ENCODE assay signal across 8 cellular contexts in the genomic region with DNA sequence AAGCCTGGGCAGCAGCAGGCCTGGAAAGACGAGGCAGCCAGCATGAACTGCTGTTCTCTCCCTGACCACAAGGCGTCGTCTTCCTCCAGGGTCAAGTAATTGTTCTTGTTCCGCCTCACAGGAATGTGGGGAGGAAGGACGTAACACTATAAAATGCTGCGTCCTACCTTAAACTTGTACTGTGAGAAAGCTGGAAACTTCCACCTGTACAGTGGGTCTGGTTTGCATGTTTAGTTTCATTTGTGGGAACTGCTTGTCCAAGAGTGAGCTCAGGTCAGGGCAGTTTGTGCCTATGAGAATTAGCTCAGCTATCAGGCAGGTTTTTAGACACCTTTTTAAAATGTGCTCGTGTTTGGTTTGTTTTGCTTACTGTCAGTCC. TPM values are rescaled to one million over a fixed set of nuclear protein-coding genes. Genes with fewer than 3 reads are reported as not detected.
DNase-seq lines count a peak whose midpoint lies in the region; ATAC-seq and TF ChIP-seq lines count a peak whose summit lies in the region.

No MANE protein-coding gene starts in this region.

- no peak overlapping the region for H3K27ac Mint-ChIP-seq in activated naive CD4-positive, alpha-beta T cell treated with anti-CD3 and anti-CD28 coated beads, Interleukin-2, amount 10 ng/mL, durations not matched to agents 7 days and 5 days

- H3K9me3 Mint-ChIP-seq in activated naive CD4-positive, alpha-beta T cell treated with anti-CD3 and anti-CD28 coated beads, Interleukin-2, amount 10 ng/mL, durations not matched to agents 7 days and 5 days, result no peaks in the 10 kb centered on the region

- intact Hi-C loops in right cardiac atrium (cut with DNase I) (loop anchor here in 1 of 4 donors (10.0 kb wide), 1 partner anchor 231 kb away; no protein-coding TSS in a partner anchor), sciatic nerve (cut with DNase I) (no loop called here)

- H3K27me3 ChIP-seq in right cardiac atrium (ENCODE audit: control insufficient read depth, insufficient read depth), result no peaks in the 10 kb centered on the region

- DNase-seq in AG04449 (ENCODE audit: low read depth, low spot score) (no peak), GM10248 (ENCODE audit: extremely low spot score) (peak; percentile 23), HEK293T (ENCODE audit: extremely low spot score) (peak; percentile 77), NB4 (ENCODE audit: low read depth) (peak; percentile 73), right cardiac atrium (peak; percentile 49 to 86 (median 83)), sciatic nerve (ENCODE audit: low spot score) (peak; percentile 82)
- DNase-seq in activated naive CD4-positive, alpha-beta T cell treated with anti-CD3 and anti-CD28 coated beads, Interleukin-2, amount 10 ng/mL, durations not matched to agents 7 days and 5 days, result peak; percentile 40

- H3K4me3 Mint-ChIP-seq in activated naive CD4-positive, alpha-beta T cell treated with anti-CD3 and anti-CD28 coated beads, Interleukin-2, amount 10 ng/mL, durations not matched to agents 7 days and 5 days, result no peak overlapping the region

- WGBS in right cardiac atrium, result 44% methylated on average over 7 of the region's 7 CpGs

- CTCF ChIA-PET in AG04449 (lab: Yijun Ruan, JAX) (interaction anchor here (0.6 to 7.3 kb wide), 46 partner anchors 11 to 419 kb away, joined by 3 to 141 read pairs (median 6); a partner anchor contains a TSS), GM10248 (lab: Yijun Ruan, JAX) (interaction anchor here (0.7 to 6.0 kb wide), 40 partner anchors 8 to 406 kb away, joined by 3 to 56 read pairs (median 4); a partner anchor contains a TSS), HEK293T (lab: Yijun Ruan, JAX) (interaction anchor here (0.7 to 3.0 kb wide), 6 partner anchors 9 to 234 kb away, joined by 3 to 12 read pairs (median 4); no protein-coding TSS in a partner anchor)
- CTCF ChIA-PET in activated naive CD4-positive, alpha-beta T cell treated with anti-CD3 and anti-CD28 coated beads, Interleukin-2, amount 10 ng/mL, durations not matched to agents 7 days and 5 days (lab: Charles Lee), result interaction anchor here (0.7 to 3.6 kb wide), 11 partner anchors 9 to 419 kb away, joined by 3 to 17 read pairs (median 5); a partner anchor contains a TSS

- no peaks in the 10 kb centered on the region for H3K4me1 ChIP-seq in right cardiac atrium (ENCODE audit: control insufficient read depth, insufficient read depth, low read length)

- no peak overlapping the region for H3K4me3 ChIP-seq in AG04449 (ENCODE audit: low read depth, low read length)
- H3K4me3 ChIP-seq in NB4 (ENCODE audit: low read depth, low read length), result no peak overlapping the region
- H3K4me3 ChIP-seq in right cardiac atrium (ENCODE audit: low read length), result no peak overlapping the region

- TF ChIP-seq POLR2A in NB4 (IDR thresholded peaks at IDR 0.05; ENCODE audit: extremely low read depth, insufficient read length), result no peak

- H3K9me3 ChIP-seq in right cardiac atrium (ENCODE audit: control insufficient read depth, low read length), result no peaks in the 10 kb centered on the region

- H3K36me3 Mint-ChIP-seq in activated naive CD4-positive, alpha-beta T cell treated with anti-CD3 and anti-CD28 coated beads, Interleukin-2, amount 10 ng/mL, durations not matched to agents 7 days and 5 days, result peaks cover 22% of the 10 kb centered on the region

- no peaks in the 10 kb centered on the region for H3K4me1 Mint-ChIP-seq in activated naive CD4-positive, alpha-beta T cell treated with anti-CD3 and anti-CD28 coated beads, Interleukin-2, amount 10 ng/mL, durations not matched to agents 7 days and 5 days

- H3K27me3 Mint-ChIP-seq in activated naive CD4-positive, alpha-beta T cell treated with anti-CD3 and anti-CD28 coated beads, Interleukin-2, amount 10 ng/mL, durations not matched to agents 7 days and 5 days, result no peaks in the 10 kb centered on the region

- ATAC-seq in right cardiac atrium, result peak; percentile 76 to 79
- ATAC-seq in sciatic nerve, result peak; percentile 81
- no peak for ATAC-seq in GM18502 (IDR thresholded peaks at IDR 0.05; ENCODE audit: poor library complexity, unreplicated experiment)

- TF ChIP-seq CTCF in AG04449 (IDR thresholded peaks at IDR 0.05; ENCODE audit: insufficient read depth, low read length, missing control alignments), result peak; percentile 86
- peak; percentile 67 for TF ChIP-seq CTCF in GM10248 (IDR thresholded peaks at IDR 0.05; ENCODE audit: control extremely low read depth, extremely low read depth, low read depth, missing control alignments)
- peak; percentile 98 for TF ChIP-seq CTCF in NB4 (IDR thresholded peaks at IDR 0.05; ENCODE audit: low read depth, low read length)

- H3K27ac ChIP-seq in right cardiac atrium (ENCODE audit: low read length), result no peak overlapping the region

- POLR2A ChIA-PET in AG04449 (lab: Yijun Ruan, JAX) (interaction anchor here (0.7 kb wide), 1 partner anchor 217 kb away, joined by 3 read pairs; a partner anchor contains a TSS), GM10248 (lab: Yijun Ruan, JAX) (no interaction called here), HEK293T (lab: Yijun Ruan, JAX) (interaction anchor here (1.1 kb wide), 1 partner anchor 11 kb away, joined by 3 read pairs; no protein-coding TSS in a partner anchor)

TF ChIP-seq in HEK293T, 16 proteins besides CTCF, POLR2A, EP300 and RAD21:
- no peak for TF ChIP-seq LEF1 (IDR thresholded peaks at IDR 0.05; ENCODE audit: borderline replicate concordance)
- TF ChIP-seq ELF4 (IDR thresholded peaks at IDR 0.05), result no peak
- TF ChIP-seq ZNF384 (IDR thresholded peaks at IDR 0.05), result no peak
- TF ChIP-seq SP1 (IDR thresholded peaks at IDR 0.05), result no peak
- TF ChIP-seq SUZ12 (IDR thresholded peaks at IDR 0.05), result no peak
- TF ChIP-seq FOXM1 (IDR thresholded peaks at IDR 0.05; ENCODE audit: borderline replicate concordance), result no peak
- TF ChIP-seq L3MBTL2 (conservative IDR thresholded peaks at IDR 0.05), result no peak
- no peak for TF ChIP-seq FOXA1 (IDR thresholded peaks at IDR 0.05)
- TF ChIP-seq NFRKB (IDR thresholded peaks at IDR 0.05), result no peak
- TF ChIP-seq FOXK2 (IDR thresholded peaks at IDR 0.05), result no peak
- TF ChIP-seq ARNT (IDR thresholded peaks at IDR 0.05), result no peak
- no peak for TF ChIP-seq BHLHE40 (IDR thresholded peaks at IDR 0.05; ENCODE audit: borderline replicate concordance)
- TF ChIP-seq, protein P1, sequence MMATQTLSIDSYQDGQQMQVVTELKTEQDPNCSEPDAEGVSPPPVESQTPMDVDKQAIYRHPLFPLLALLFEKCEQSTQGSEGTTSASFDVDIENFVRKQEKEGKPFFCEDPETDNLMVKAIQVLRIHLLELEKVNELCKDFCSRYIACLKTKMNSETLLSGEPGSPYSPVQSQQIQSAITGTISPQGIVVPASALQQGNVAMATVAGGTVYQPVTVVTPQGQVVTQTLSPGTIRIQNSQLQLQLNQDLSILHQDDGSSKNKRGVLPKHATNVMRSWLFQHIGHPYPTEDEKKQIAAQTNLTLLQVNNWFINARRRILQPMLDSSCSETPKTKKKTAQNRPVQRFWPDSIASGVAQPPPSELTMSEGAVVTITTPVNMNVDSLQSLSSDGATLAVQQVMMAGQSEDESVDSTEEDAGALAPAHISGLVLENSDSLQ (IDR thresholded peaks at IDR 0.05), result no peak
- no peak for TF ChIP-seq CTBP1 (IDR thresholded peaks at IDR 0.05; ENCODE audit: borderline replicate concordance)
- TF ChIP-seq HDGF (IDR thresholded peaks at IDR 0.05; ENCODE audit: borderline replicate concordance), result no peak
- no peak for TF ChIP-seq TARDBP (IDR thresholded peaks at IDR 0.05)

RNA-seq across cellular contexts. Expression of a gene that starts 55.2 kb away (rescaled TPM):
- total RNA-seq in right cardiac atrium (10 to 100 TPM in 1 of 4 donors, 1 to 10 TPM in 3; 8.0 to 16.1 (median 8.5) TPM), sciatic nerve (18.3 TPM)
- 4.6 TPM for polyA plus RNA-seq in right cardiac atrium
